Comparison of ENCODE assay signal across 12 cellular contexts in genomic region chr2:8882094-8882493, GRCh38. TPM values are rescaled to one million over a fixed set of nuclear protein-coding genes. Genes with fewer than 3 reads are reported as not detected.
DNase-seq lines count a peak whose midpoint lies in the region; ATAC-seq and TF ChIP-seq lines count a peak whose summit lies in the region.
"Had no signal": no experiment of that assay in that cellular context is flagged by ENCODE, and none has a peak within 500 bp of the region (broad histone marks: within the 10 kb centered on the region; RNA-seq: fewer than 3 reads in every experiment).

No MANE protein-coding gene starts in this region.

- H3K27me3 ChIP-seq in BE2C (no peaks in the 10 kb centered on the region), iPS DF 6.9 (ENCODE audit: control insufficient read depth, insufficient read depth, low read length) (no peaks in the 10 kb centered on the region)

- POLR2A ChIA-PET in HEK293T (lab: Yijun Ruan, JAX): no interaction called here

- peak; percentile 66 for TF ChIP-seq CTCF in BE2C (IDR thresholded peaks at IDR 0.05; ENCODE audit: low read depth, low read length)

- no peaks in the 10 kb centered on the region for H3K9me3 ChIP-seq in BE2C
- H3K9me3 ChIP-seq in iPS DF 6.9 (ENCODE audit: control insufficient read depth, insufficient read depth, low read length): no peaks in the 10 kb centered on the region

- no CpG with 5 or more reads among the region's 5 CpGs for WGBS in iPS DF 6.9 (ENCODE audit: insufficient coverage, insufficient read length)

- no peak overlapping the region for H3K4me3 ChIP-seq in BE2C (ENCODE audit: low read depth, low read length)
- H3K4me3 ChIP-seq in iPS DF 6.9 (ENCODE audit: low read length): no peak overlapping the region

- H3K36me3 ChIP-seq in BE2C: no peaks in the 10 kb centered on the region
- H3K36me3 ChIP-seq in iPS DF 6.9 (ENCODE audit: control insufficient read depth, insufficient read depth, low read length): 0 out of 2 replicates have a peak, but pooled peaks cover 2% of the 10 kb centered on the region

- H3K4me1 ChIP-seq in BE2C (no peaks in the 10 kb centered on the region; the same call in 1 of the 2 replicates), iPS DF 6.9 (ENCODE audit: control insufficient read depth, insufficient read depth, low read length) (peaks cover 2% of the 10 kb centered on the region; the same call in 1 of the 2 replicates)

- no peak overlapping the region for H3K27ac ChIP-seq in iPS DF 6.9 (ENCODE audit: low read length)
- H3K27ac ChIP-seq: HL-60 had no signal

- CTCF ChIA-PET in HEK293T (lab: Yijun Ruan, JAX): no interaction called here

- DNase-seq in BE2C (peak; percentile 31), HEK293T (ENCODE audit: extremely low spot score) (peak; percentile 19), UCSD-AML1 (lab: John Stamatoyannopoulos, UW; ENCODE audit: unreplicated experiment) (peak; percentile 45), iPS DF 6.9 (ENCODE audit: low read depth, low spot score) (peak; percentile 68), SW480 (ENCODE audit: low spot score) (no peak)
- DNase-seq in activated CD4-positive, alpha-beta T cell treated with anti-CD3 and anti-CD28 coated beads for 4 hours: no peak
- DNase-seq: activated naive CD4-positive, alpha-beta T cell treated with anti-CD3 and anti-CD28 coated beads, Interleukin-2, amount 50 U/mL, for 16 hours; SHP77; stimulated activated CD4-positive, alpha-beta T cell treated with anti-CD3 and anti-CD28 coated beads, Interleukin-4, amount 100 ng/mL, for 1 hour had no signal

- ATAC-seq in GM21367 (IDR thresholded peaks at IDR 0.05; ENCODE audit: unreplicated experiment) (no peak), GM18873 (IDR thresholded peaks at IDR 0.05; ENCODE audit: low FRiP score, unreplicated experiment) (no peak)

TF ChIP-seq in HEK293T, 16 proteins besides CTCF, POLR2A, EP300 and RAD21:
- no peak for TF ChIP-seq HDGF (IDR thresholded peaks at IDR 0.05; ENCODE audit: borderline replicate concordance)
TF ChIP-seq in HEK293T: peak in this region for 0.

RNA-seq across cellular contexts. Expression of gene KIDINS220, which starts 44.7 kb away (rescaled TPM):
- polyA plus RNA-seq in BE2C (2012; ENCODE audit: insufficient read depth, insufficient read length, low read depth): 53.3 TPM

Comparison
In these comparisons a context has a peak if more than half of its experiments do, and no peak if none do; other contexts are left out.
1. DNase-seq: peak in BE2C (single experiment), HEK293T (single experiment), UCSD-AML1 (single experiment) and iPS DF 6.9 (single experiment); none in activated CD4-positive, alpha-beta T cell treated with anti-CD3 and anti-CD28 coated beads for 4 hours (0 of 2) and SW480 (single experiment).